Comparison of ENCODE assay signal across 1 cellular context in genomic region chr10:69349542-69349888, GRCh38.
TF ChIP-seq lines count a peak whose summit lies in the region.

No MANE protein-coding gene starts in this region.

TF ChIP-seq in GM23338, 12 proteins besides CTCF, POLR2A, EP300 and RAD21 (continued from another document):
- TF ChIP-seq ZNF462 (CRISPR knock-in tag; IDR thresholded peaks at IDR 0.05) (no peak), REST (IDR thresholded peaks at IDR 0.05; ENCODE audit: unreplicated experiment) (no peak), ZNF331 (CRISPR knock-in tag; IDR thresholded peaks at IDR 0.05; ENCODE audit: low read depth) (no peak), STAT1 (IDR thresholded peaks at IDR 0.05; ENCODE audit: unreplicated experiment) (no peak), ZNF114 (CRISPR knock-in tag; IDR thresholded peaks at IDR 0.05) (no peak), CREB1 (CRISPR knock-in tag; IDR thresholded peaks at IDR 0.05; ENCODE audit: low read depth) (no peak), EZH2 (IDR thresholded peaks at IDR 0.05; ENCODE audit: low read depth, unreplicated experiment) (no peak)
